Comparison of ENCODE assay signal across 8 cellular contexts in genomic region chr20:32208499-32209154, GRCh38. TPM values are rescaled to one million over a fixed set of nuclear protein-coding genes. Genes with fewer than 3 reads are reported as not detected.
DNase-seq lines count a peak whose midpoint lies in the region; ATAC-seq and TF ChIP-seq lines count a peak whose summit lies in the region.

No MANE protein-coding gene starts in this region.

- H3K4me3 ChIP-seq in liver (ENCODE audit: low read depth in 1 of 3, low read length in 3 of 3) (peak overlapping the region; percentile 58 to 98 (median 85)), tibial nerve (peak overlapping the region; percentile 80 to 99 (median 94))

- TF ChIP-seq CTCF in liver (IDR thresholded peaks at IDR 0.05; ENCODE audit: low read depth, low read length, missing input control): no peak
- TF ChIP-seq CTCF in tibial nerve (IDR thresholded peaks at IDR 0.05): no peak

- 46% methylated on average over 13 of the region's 13 CpGs for WGBS in liver
- 59 to 65% methylated on average over 13 of the region's 13 CpGs for WGBS in tibial nerve, 2 donors

- CTCF ChIA-PET in activated naive CD4-positive, alpha-beta T cell treated with anti-CD3 and anti-CD28 coated beads, Interleukin-2, amount 10 ng/mL, durations not matched to agents 7 days and 5 days (lab: Charles Lee): no interaction called here

- DNase-seq in activated naive CD4-positive, alpha-beta T cell treated with anti-CD3 and anti-CD28 coated beads, Interleukin-2, amount 10 ng/mL, durations not matched to agents 7 days and 5 days: no peak
- DNase-seq in activated naive CD4-positive, alpha-beta T cell treated with anti-CD3 and anti-CD28 coated beads, Interleukin-2, amount 50 U/mL, for 16 hours: no peak
- no peak for DNase-seq in activated naive CD8-positive, alpha-beta T cell treated with anti-CD3 and anti-CD28 coated beads, Interleukin-2, amount 10 ng/mL, durations not matched to agents 7 days and 5 days
- DNase-seq in tibial nerve (ENCODE audit: low spot score in 2 of 2) (no peak), posterior cingulate gyrus (no peak), cortex of kidney (lab: John Stamatoyannopoulos, UW) (no peak), NCI-H128 (lab: John Stamatoyannopoulos, UW; ENCODE audit: unreplicated experiment) (no peak)

- peak overlapping the region; percentile 84 for H3K4me3 Mint-ChIP-seq in activated naive CD4-positive, alpha-beta T cell treated with anti-CD3 and anti-CD28 coated beads, Interleukin-2, amount 10 ng/mL, durations not matched to agents 7 days and 5 days
- H3K4me3 Mint-ChIP-seq in activated naive CD8-positive, alpha-beta T cell treated with anti-CD3 and anti-CD28 coated beads, Interleukin-2, amount 10 ng/mL, durations not matched to agents 7 days and 5 days: peak overlapping the region; percentile 87

- no peaks in the 10 kb centered on the region for H3K9me3 Mint-ChIP-seq in activated naive CD4-positive, alpha-beta T cell treated with anti-CD3 and anti-CD28 coated beads, Interleukin-2, amount 10 ng/mL, durations not matched to agents 7 days and 5 days
- no peaks in the 10 kb centered on the region for H3K9me3 Mint-ChIP-seq in activated naive CD8-positive, alpha-beta T cell treated with anti-CD3 and anti-CD28 coated beads, Interleukin-2, amount 10 ng/mL, durations not matched to agents 7 days and 5 days

- H3K4me1 Mint-ChIP-seq in activated naive CD4-positive, alpha-beta T cell treated with anti-CD3 and anti-CD28 coated beads, Interleukin-2, amount 10 ng/mL, durations not matched to agents 7 days and 5 days: peaks cover 70% of the 10 kb centered on the region
- H3K4me1 Mint-ChIP-seq in activated naive CD8-positive, alpha-beta T cell treated with anti-CD3 and anti-CD28 coated beads, Interleukin-2, amount 10 ng/mL, durations not matched to agents 7 days and 5 days: peaks cover 58% of the 10 kb centered on the region

- no peak for TF ChIP-seq RAD21 in liver (IDR thresholded peaks at IDR 0.05)

- peak overlapping the region; percentile 88 to 90 for H3K9ac ChIP-seq in liver (ENCODE audit: low read depth in 1 of 2, low read length in 2 of 2)

- H3K27me3 Mint-ChIP-seq in activated naive CD4-positive, alpha-beta T cell treated with anti-CD3 and anti-CD28 coated beads, Interleukin-2, amount 10 ng/mL, durations not matched to agents 7 days and 5 days: no peaks in the 10 kb centered on the region
- no peaks in the 10 kb centered on the region for H3K27me3 Mint-ChIP-seq in activated naive CD8-positive, alpha-beta T cell treated with anti-CD3 and anti-CD28 coated beads, Interleukin-2, amount 10 ng/mL, durations not matched to agents 7 days and 5 days

- no peak for TF ChIP-seq POLR2A in tibial nerve (IDR thresholded peaks at IDR 0.05)

- peaks cover 0 to 13% (median 3%) of the 10 kb centered on the region in 4 donors for H3K36me3 ChIP-seq in liver (ENCODE audit: control insufficient read depth in 4 of 4, insufficient read depth in 3 of 4, low read depth in 1 of 4, low read length in 3 of 4)
- H3K36me3 ChIP-seq in tibial nerve: peaks cover 0 to 40% (median 0%) of the 10 kb centered on the region in 3 donors

- H3K4me1 ChIP-seq in liver (ENCODE audit: control insufficient read depth in 4 of 4, insufficient read depth in 4 of 4, low read length in 3 of 4): peaks cover 6 to 73% (median 61%) of the 10 kb centered on the region in 4 donors
- H3K4me1 ChIP-seq in tibial nerve: peaks cover 0 to 59% (median 35%) of the 10 kb centered on the region in 4 donors

- intact Hi-C loops in posterior cingulate gyrus (cut with DNase I): loop anchor here (5.0 to 10.0 kb wide), 3 partner anchors 149 to 384 kb away; partner anchors contain the start of gene ASXL1

- ATAC-seq in activated naive CD8-positive, alpha-beta T cell treated with anti-CD3 and anti-CD28 coated beads, Interleukin-2, amount 10 ng/mL, durations not matched to agents 7 days and 5 days (ENCODE audit: low read depth): no peak

- POLR2A ChIA-PET in activated naive CD8-positive, alpha-beta T cell treated with anti-CD3 and anti-CD28 coated beads, Interleukin-2, amount 10 ng/mL, durations not matched to agents 7 days and 5 days (lab: Charles Lee): interaction anchor here (0.7 kb wide), 1 partner anchor 78 kb away, joined by 6 read pairs; no protein-coding TSS in a partner anchor

- H3K27ac ChIP-seq in liver (ENCODE audit: low read depth in 1 of 2, low read length in 2 of 2) (peak overlapping the region; percentile 85 to 96), tibial nerve (peak overlapping the region in 3 of 4 donors; percentile 86 to 92 (median 88))

- H3K27ac Mint-ChIP-seq in activated naive CD4-positive, alpha-beta T cell treated with anti-CD3 and anti-CD28 coated beads, Interleukin-2, amount 10 ng/mL, durations not matched to agents 7 days and 5 days: peak overlapping the region; percentile 81
- peak overlapping the region; percentile 59 for H3K27ac Mint-ChIP-seq in activated naive CD8-positive, alpha-beta T cell treated with anti-CD3 and anti-CD28 coated beads, Interleukin-2, amount 10 ng/mL, durations not matched to agents 7 days and 5 days

- TF ChIP-seq EP300 in tibial nerve (IDR thresholded peaks at IDR 0.05): no peak

- H3K36me3 Mint-ChIP-seq in activated naive CD4-positive, alpha-beta T cell treated with anti-CD3 and anti-CD28 coated beads, Interleukin-2, amount 10 ng/mL, durations not matched to agents 7 days and 5 days: peaks cover 39% of the 10 kb centered on the region
- H3K36me3 Mint-ChIP-seq in activated naive CD8-positive, alpha-beta T cell treated with anti-CD3 and anti-CD28 coated beads, Interleukin-2, amount 10 ng/mL, durations not matched to agents 7 days and 5 days: peaks cover 8% of the 10 kb centered on the region

- H3K27me3 ChIP-seq in liver (ENCODE audit: control insufficient read depth in 4 of 4, insufficient read depth in 4 of 4, low read length in 3 of 4) (no peaks in the 10 kb centered on the region), tibial nerve (no peaks in the 10 kb centered on the region)

- H3K9me3 ChIP-seq in liver (ENCODE audit: control insufficient read depth in 4 of 4, low read length in 3 of 4): no peaks in the 10 kb centered on the region
- no peaks in the 10 kb centered on the region for H3K9me3 ChIP-seq in tibial nerve

TF ChIP-seq in liver, 16 proteins besides CTCF, POLR2A, EP300 and RAD21:
- TF ChIP-seq SP1 (IDR thresholded peaks at IDR 0.05) (no peak), FOXA2 (IDR thresholded peaks at IDR 0.05) (no peak), HNF4A (conservative IDR thresholded peaks at IDR 0.05) (no peak), MAX (IDR thresholded peaks at IDR 0.05) (no peak), GABPA (IDR thresholded peaks at IDR 0.05 in 1 of 2, conservative IDR thresholded peaks at IDR 0.05 in 1 of 2) (no peak), JUND (IDR thresholded peaks at IDR 0.05) (no peak), ZBTB33 (IDR thresholded peaks at IDR 0.05) (peak; percentile 2)
TF ChIP-seq in liver: peak in this region for 1.

RNA-seq across cellular contexts. Expression of gene POFUT1, which starts 0.9 kb away (rescaled TPM):
- 10 to 100 TPM; 23.9 to 24.2 TPM for total RNA-seq in activated naive CD8-positive, alpha-beta T cell treated with anti-CD3 and anti-CD28 coated beads, Interleukin-2, amount 10 ng/mL, durations not matched to agents 7 days and 5 days
- total RNA-seq in liver: 10 to 100 TPM; 25.7 to 43.3 TPM
- 10 to 100 TPM; 14.6 to 23.8 TPM for polyA plus RNA-seq in liver
- total RNA-seq in tibial nerve: 10 to 100 TPM; 26.0 to 49.4 (median 32.4) TPM

RNA-seq across cellular contexts. Expression of gene PLAGL2, which starts 1.1 kb away (rescaled TPM):
- total RNA-seq in activated naive CD8-positive, alpha-beta T cell treated with anti-CD3 and anti-CD28 coated beads, Interleukin-2, amount 10 ng/mL, durations not matched to agents 7 days and 5 days: 10 to 100 TPM; 20.4 to 20.8 TPM
- total RNA-seq in liver (1 to 10 TPM; 1.8 to 7.2 TPM), tibial nerve (1 to 10 TPM; 4.2 to 7.2 (median 6.3) TPM)
- polyA plus RNA-seq in liver: 1 to 10 TPM; 1.3 to 1.5 TPM
